Comparison of ENCODE assay signal across 32 cellular contexts in genomic region chr1:172567720-172568119, GRCh38.
"Had no signal": no experiment of that assay in that cellular context is flagged by ENCODE, and none has a peak within 500 bp of the region (broad histone marks: within the 10 kb centered on the region; RNA-seq: fewer than 3 reads in every experiment).

No MANE protein-coding gene starts in this region.

- H3K4me3 ChIP-seq: ascending aorta, cardiac muscle cell had no signal

- FAIRE-seq: bronchial epithelial cell had no signal

- H3K9me3 ChIP-seq: ascending aorta had no signal

- H3K27ac Mint-ChIP-seq: activated B cell treated with CpG ODN at 0.5 μM for 24 hours; activated CD4-positive, alpha-beta memory T cell treated with anti-CD3 and anti-CD28 coated beads, Interleukin-2, amount 10 ng/mL, durations not matched to agents 7 days and 5 days; activated CD4-positive, alpha-beta T cell treated with anti-CD3 and anti-CD28 coated beads, Interleukin-2, amount 10 ng/mL, durations not matched to agents 7 days and 5 days; activated CD8-positive, alpha-beta memory T cell treated with anti-CD3 and anti-CD28 coated beads, Interleukin-2, amount 10 ng/mL, durations not matched to agents 7 days and 5 days; activated naive CD4-positive, alpha-beta T cell treated with anti-CD3 and anti-CD28 coated beads, Interleukin-2, amount 10 ng/mL, durations not matched to agents 7 days and 5 days; activated naive CD8-positive, alpha-beta T cell; activated naive CD8-positive, alpha-beta T cell treated with anti-CD3 and anti-CD28 coated beads, Interleukin-2, amount 10 ng/mL, durations not matched to agents 7 days and 5 days; activated naive CD8-positive, alpha-beta T cell treated with anti-CD3 and anti-CD28 coated beads, Interleukin-2, amount 50 U/mL, for 24 hours; activated T-cell treated with anti-CD3 and anti-CD28 coated beads, Interleukin-2, amount 50 U/mL, for 24 hours; activated T-helper 2 cell treated with anti-CD3 and anti-CD28 coated beads, Interferon-gamma antibody, Interleukin-2, Interleukin-4, amounts not matched to agents 10 μg/mL and 5 μg/mL and 100 μg/mL, durations not matched to agents 14 hours and 24 hours and 36 hours; brain; T-cell had no signal

- DNase-seq: activated B cell treated with CpG ODN at 0.5 μM for 24 hours; activated CD4-positive, alpha-beta memory T cell treated with anti-CD3 and anti-CD28 coated beads, Interleukin-2, amount 10 ng/mL, durations not matched to agents 7 days and 5 days; activated CD4-positive, alpha-beta T cell treated with anti-CD3 and anti-CD28 coated beads for 48 hours; activated CD4-positive, alpha-beta T cell treated with anti-CD3 and anti-CD28 coated beads, Interleukin-2, amount 10 ng/mL, durations not matched to agents 7 days and 5 days; activated CD4-positive, alpha-beta T cell treated with anti-CD3 and anti-CD28 coated beads, Interleukin-2, amount 50 U/mL, for 48 hours; activated CD4-positive, CD25-positive, alpha-beta regulatory T cell treated with anti-CD3 and anti-CD28 coated beads, Interleukin-2, amount 50 U/mL, for 72 hours; activated CD8-positive, alpha-beta memory T cell treated with anti-CD3 and anti-CD28 coated beads for 24 hours; activated CD8-positive, alpha-beta memory T cell treated with anti-CD3 and anti-CD28 coated beads, Interleukin-2, amount 10 ng/mL, durations not matched to agents 7 days and 5 days; activated CD8-positive, alpha-beta memory T cell treated with anti-CD3 and anti-CD28 coated beads, Interleukin-2, amount 50 U/mL, for 48 hours; activated effector memory CD4-positive, alpha-beta T cell treated with Interleukin-2 at 50 U/mL for 16 hours; activated gamma-delta T cell; activated naive CD4-positive, alpha-beta T cell treated with anti-CD3 and anti-CD28 coated beads, Interleukin-2, amount 10 ng/mL, durations not matched to agents 7 days and 5 days; activated naive CD4-positive, alpha-beta T cell treated with Interleukin-2 at 50 U/mL for 16 hours; activated naive CD8-positive, alpha-beta T cell treated with anti-CD3 and anti-CD28 coated beads, Interleukin-2, amount 10 ng/mL, durations not matched to agents 7 days and 5 days; activated naive CD8-positive, alpha-beta T cell treated with anti-CD3 and anti-CD28 coated beads, Interleukin-2, amount 50 U/mL, for 24 hours; activated T-cell treated with anti-CD3 and anti-CD28 coated beads, Interleukin-2, amount 50 U/mL, for 24 hours; activated T-cell treated with anti-CD3 and anti-CD28 coated beads, Interleukin-2, amount 50 U/mL, for 48 hours; amygdala; anterior cingulate cortex; caudate nucleus; cerebellar nuclear complex; T-cell; T-helper 17 cell had no signal

- H3K4me1 ChIP-seq: ascending aorta had no signal

- ATAC-seq: activated CD8-positive, alpha-beta memory T cell treated with anti-CD3 and anti-CD28 coated beads, Interleukin-2, amount 10 ng/mL, durations not matched to agents 7 days and 5 days; activated naive CD8-positive, alpha-beta T cell treated with anti-CD3 and anti-CD28 coated beads, Interleukin-2, amount 50 U/mL, for 24 hours; T-cell; T-helper 17 cell had no signal

- H3K9me3 Mint-ChIP-seq: activated naive CD4-positive, alpha-beta T cell treated with anti-CD3 and anti-CD28 coated beads, Interleukin-2, amount 50 U/mL, for 24 hours had no signal

- H3K4me3 Mint-ChIP-seq: activated B cell treated with CpG ODN at 0.5 μM for 24 hours; activated CD4-positive, alpha-beta memory T cell treated with anti-CD3 and anti-CD28 coated beads, Interleukin-2, amount 10 ng/mL, durations not matched to agents 7 days and 5 days; activated CD4-positive, alpha-beta T cell treated with anti-CD3 and anti-CD28 coated beads, Interleukin-2, amount 10 ng/mL, durations not matched to agents 7 days and 5 days; activated CD8-positive, alpha-beta memory T cell treated with anti-CD3 and anti-CD28 coated beads, Interleukin-2, amount 10 ng/mL, durations not matched to agents 7 days and 5 days; activated naive CD4-positive, alpha-beta T cell treated with anti-CD3 and anti-CD28 coated beads, Interleukin-2, amount 10 ng/mL, durations not matched to agents 7 days and 5 days; activated naive CD4-positive, alpha-beta T cell treated with anti-CD3 and anti-CD28 coated beads, Interleukin-2, amount 50 U/mL, for 24 hours; activated naive CD8-positive, alpha-beta T cell; activated naive CD8-positive, alpha-beta T cell treated with anti-CD3 and anti-CD28 coated beads, Interleukin-2, amount 10 ng/mL, durations not matched to agents 7 days and 5 days; activated naive CD8-positive, alpha-beta T cell treated with anti-CD3 and anti-CD28 coated beads, Interleukin-2, amount 50 U/mL, for 24 hours; activated T-cell treated with anti-CD3 and anti-CD28 coated beads, Interleukin-2, amount 50 U/mL, for 24 hours; brain; central memory CD8-positive, alpha-beta T cell; T-cell; T-helper 17 cell had no signal

- H3K27ac ChIP-seq: ascending aorta, cardiac muscle cell, VCaP had no signal

- H3K4me1 Mint-ChIP-seq: brain had no signal

- H3K27me3 Mint-ChIP-seq: activated B cell treated with CpG ODN at 0.5 μM for 24 hours; activated CD4-positive, alpha-beta memory T cell treated with anti-CD3 and anti-CD28 coated beads, Interleukin-2, amount 10 ng/mL, durations not matched to agents 7 days and 5 days; activated CD4-positive, alpha-beta T cell treated with anti-CD3 and anti-CD28 coated beads, Interleukin-2, amount 10 ng/mL, durations not matched to agents 7 days and 5 days; activated CD8-positive, alpha-beta memory T cell treated with anti-CD3 and anti-CD28 coated beads, Interleukin-2, amount 10 ng/mL, durations not matched to agents 7 days and 5 days; activated naive CD4-positive, alpha-beta T cell treated with anti-CD3 and anti-CD28 coated beads, Interleukin-2, amount 10 ng/mL, durations not matched to agents 7 days and 5 days; activated naive CD4-positive, alpha-beta T cell treated with anti-CD3 and anti-CD28 coated beads, Interleukin-2, amount 50 U/mL, for 24 hours; activated naive CD8-positive, alpha-beta T cell; activated naive CD8-positive, alpha-beta T cell treated with anti-CD3 and anti-CD28 coated beads, Interleukin-2, amount 10 ng/mL, durations not matched to agents 7 days and 5 days; activated naive CD8-positive, alpha-beta T cell treated with anti-CD3 and anti-CD28 coated beads, Interleukin-2, amount 50 U/mL, for 24 hours; activated T-cell treated with anti-CD3 and anti-CD28 coated beads, Interleukin-2, amount 50 U/mL, for 24 hours; brain; central memory CD8-positive, alpha-beta T cell; T-cell; T-helper 17 cell had no signal
